In the genomic region with DNA sequence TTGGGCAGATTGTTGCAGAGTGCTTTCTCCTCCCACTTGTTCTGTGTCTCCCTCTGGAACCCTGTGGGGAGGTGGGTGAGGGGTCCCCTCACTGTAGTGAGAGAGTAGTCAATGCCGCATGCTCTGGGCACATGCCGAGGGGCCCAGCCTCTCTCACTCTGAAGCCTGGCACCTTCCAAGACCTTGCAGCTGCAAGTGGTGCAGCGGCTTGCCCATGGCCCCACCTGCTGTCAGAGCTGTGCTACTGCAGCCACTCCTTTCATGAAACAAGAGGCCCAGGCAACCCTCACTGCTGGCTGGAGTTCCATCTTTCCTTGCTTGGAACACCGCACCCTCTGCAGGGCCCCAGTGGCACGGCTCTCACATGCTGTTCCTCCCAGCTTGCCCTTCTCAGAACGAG, we compare ENCODE assay signal across 8 cellular contexts. TPM values are rescaled to one million over a fixed set of nuclear protein-coding genes. Genes with fewer than 3 reads are reported as not detected.
DNase-seq lines count a peak whose midpoint lies in the region; ATAC-seq and TF ChIP-seq lines count a peak whose summit lies in the region.

No MANE protein-coding gene starts in this region.

- 39% methylated on average over 6 of the region's 6 CpGs for WGBS in smooth muscle cell (ENCODE audit: low lambda C conversion rate)

- H3K27ac ChIP-seq in smooth muscle cell (ENCODE audit: low read depth), result no peak overlapping the region

- H3K36me3 ChIP-seq in smooth muscle cell (ENCODE audit: low read depth), result no peaks in the 10 kb centered on the region

- no peaks in the 10 kb centered on the region for H3K4me1 Mint-ChIP-seq in activated CD8-positive, alpha-beta memory T cell treated with anti-CD3 and anti-CD28 coated beads, Interleukin-2, amount 10 ng/mL, durations not matched to agents 7 days and 5 days
- H3K4me1 Mint-ChIP-seq in T-helper 17 cell, result peaks cover 12% of the 10 kb centered on the region

- no peaks in the 10 kb centered on the region for H3K79me2 ChIP-seq in smooth muscle cell (ENCODE audit: low read depth)

- no peak overlapping the region for H3K9ac ChIP-seq in smooth muscle cell (ENCODE audit: low read depth)

- no peak overlapping the region for H3K4me3 ChIP-seq in smooth muscle cell

- peak; percentile 42 to 46 for DNase-seq in activated CD8-positive, alpha-beta memory T cell treated with anti-CD3 and anti-CD28 coated beads for 1 hour (ENCODE audit: extremely low read depth in 1 of 2, low read depth in 1 of 2)
- DNase-seq in activated CD8-positive, alpha-beta memory T cell treated with anti-CD3 and anti-CD28 coated beads, Interleukin-2, amount 10 ng/mL, durations not matched to agents 7 days and 5 days, result no peak
- DNase-seq in T-helper 17 cell (peak; percentile 24 to 68 (median 44)), astrocyte of the hippocampus (ENCODE audit: low read depth, low spot score) (peak; percentile 90), iPS DF 19.7 (ENCODE audit: low read depth, low spot score) (peak; percentile 42), smooth muscle cell (lab: John Stamatoyannopoulos, UW; ENCODE audit: unreplicated experiment) (peak; percentile 35)

- no peak overlapping the region for H3K4me2 ChIP-seq in smooth muscle cell

- CTCF ChIA-PET in activated CD8-positive, alpha-beta memory T cell treated with anti-CD3 and anti-CD28 coated beads, Interleukin-2, amount 10 ng/mL, durations not matched to agents 7 days and 5 days (lab: Charles Lee), result no interaction called here

- peak; percentile 91 for TF ChIP-seq CTCF in smooth muscle cell (IDR thresholded peaks at IDR 0.05; ENCODE audit: borderline replicate concordance, insufficient read depth, poor library complexity, severe bottlenecking)

- H3K27me3 Mint-ChIP-seq in activated CD8-positive, alpha-beta memory T cell treated with anti-CD3 and anti-CD28 coated beads, Interleukin-2, amount 10 ng/mL, durations not matched to agents 7 days and 5 days, result no peaks in the 10 kb centered on the region
- H3K27me3 Mint-ChIP-seq in T-helper 17 cell, result peaks cover 5% of the 10 kb centered on the region

- H3K36me3 Mint-ChIP-seq in activated CD8-positive, alpha-beta memory T cell treated with anti-CD3 and anti-CD28 coated beads, Interleukin-2, amount 10 ng/mL, durations not matched to agents 7 days and 5 days, result peaks cover 1% of the 10 kb centered on the region
- no peaks in the 10 kb centered on the region for H3K36me3 Mint-ChIP-seq in T-helper 17 cell (ENCODE audit: low read depth)

- no peaks in the 10 kb centered on the region for H3K4me1 ChIP-seq in smooth muscle cell (ENCODE audit: low read depth)

- no peak overlapping the region for H2AFZ ChIP-seq in smooth muscle cell (ENCODE audit: low read depth)

- H3F3A ChIP-seq in smooth muscle cell (ENCODE audit: low read depth), result no peaks in the 10 kb centered on the region

- no peak overlapping the region for H3K27ac Mint-ChIP-seq in activated CD8-positive, alpha-beta memory T cell treated with anti-CD3 and anti-CD28 coated beads, Interleukin-2, amount 10 ng/mL, durations not matched to agents 7 days and 5 days
- H3K27ac Mint-ChIP-seq in T-helper 17 cell, result no peak overlapping the region

- H3K9me3 ChIP-seq in T-helper 17 cell (ENCODE audit: control insufficient read depth, low read length, poor library complexity, severe bottlenecking) (no peaks in the 10 kb centered on the region), smooth muscle cell (replicated peaks; ENCODE audit: low read depth) (no peaks in the 10 kb centered on the region)

- no peaks in the 10 kb centered on the region for H3K27me3 ChIP-seq in smooth muscle cell (ENCODE audit: low read depth)

- no peak overlapping the region for H3K4me3 Mint-ChIP-seq in activated CD8-positive, alpha-beta memory T cell treated with anti-CD3 and anti-CD28 coated beads, Interleukin-2, amount 10 ng/mL, durations not matched to agents 7 days and 5 days
- no peak overlapping the region for H3K4me3 Mint-ChIP-seq in T-helper 17 cell

- ATAC-seq in activated CD8-positive, alpha-beta memory T cell treated with anti-CD3 and anti-CD28 coated beads, Interleukin-2, amount 10 ng/mL, durations not matched to agents 7 days and 5 days, result no peak
- ATAC-seq in T-helper 17 cell, result peak; percentile 89
- ATAC-seq in GM21786 (IDR thresholded peaks at IDR 0.05; ENCODE audit: unreplicated experiment), result no peak
- ATAC-seq in GM19035 (IDR thresholded peaks at IDR 0.05; ENCODE audit: unreplicated experiment), result no peak

- H4K20me1 ChIP-seq in smooth muscle cell (ENCODE audit: low read depth), result no peaks in the 10 kb centered on the region

- H3K9me3 Mint-ChIP-seq in activated CD8-positive, alpha-beta memory T cell treated with anti-CD3 and anti-CD28 coated beads, Interleukin-2, amount 10 ng/mL, durations not matched to agents 7 days and 5 days (ENCODE audit: low read depth), result no peaks in the 10 kb centered on the region

RNA-seq across cellular contexts. Expression of gene COL6A1, which starts 58.4 kb away (rescaled TPM):
- 1 to 10 TPM in 1 of 2 experiments, under 1 TPM in 1; 0.12 to 5.4 TPM for total RNA-seq in activated CD8-positive, alpha-beta memory T cell treated with anti-CD3 and anti-CD28 coated beads, Interleukin-2, amount 10 ng/mL, durations not matched to agents 7 days and 5 days
- total RNA-seq in T-helper 17 cell (1 to 10 TPM; 3.2 to 4.6 TPM), smooth muscle cell (1,267 and 1,292 TPM in 2 replicates)
- 2,075 and 2,827 TPM in 2 replicates for polyA plus RNA-seq in smooth muscle cell

Comparison
In these comparisons a context has a peak if more than half of its experiments do, and no peak if none do; other contexts are left out.
1. RNA of gene COL6A1, which starts 58.4 kb away (total RNA-seq): 1,267 to 1,292 TPM in smooth muscle cell; 0.12 to 5.4 TPM in activated CD8-positive, alpha-beta memory T cell treated with anti-CD3 and anti-CD28 coated beads, Interleukin-2, amount 10 ng/mL, durations not matched to agents 7 days and 5 days and 3.2 to 4.6 TPM in T-helper 17 cell; every median in the first group is over 100 times any median in the second.